In genomic region chr15:82044373-82045178, GRCh38 we compare ENCODE assay signal across 8 cellular contexts. TPM values are rescaled to one million over a fixed set of nuclear protein-coding genes. Genes with fewer than 3 reads are reported as not detected.
A peak's percentile ranks its signal among the peaks of the same experiment; 100 is the strongest.
DNase-seq lines count a peak whose midpoint lies in the region; ATAC-seq and TF ChIP-seq lines count a peak whose summit lies in the region.

No MANE protein-coding gene starts in this region.

- H4K20me1 ChIP-seq in BLaER1 treated with 17β-estradiol and CSF1 and Interleukin-3, amounts not matched to agents 10 nM and 100 nM = peaks cover 16 to 62% (median 49%) of the 10 kb centered on the region in 11 experiments
- H4K20me1 ChIP-seq in mammary epithelial cell (ENCODE audit: insufficient read depth, low read length) (no peaks in the 10 kb centered on the region), smooth muscle cell (ENCODE audit: low read depth) (peaks cover 43% of the 10 kb centered on the region)

- H3K27ac ChIP-seq in BLaER1 treated with 17β-estradiol and CSF1 and Interleukin-3, amounts not matched to agents 10 nM and 100 nM = peak overlapping the region in 10 of 11 experiments; percentile 79 to 94 (median 92); a peak in 20 of 22 replicates
- H3K27ac ChIP-seq in mammary epithelial cell (ENCODE audit: insufficient read depth, low read depth, low read length) (no peak overlapping the region), smooth muscle cell (ENCODE audit: low read depth) (peak overlapping the region; percentile 86)

- intact Hi-C loops in mammary epithelial cell (cut with micrococcal nuclease) = loop anchor here (10.0 kb wide), 3 partner anchors 100 to 630 kb away; no protein-coding TSS in a partner anchor

- peaks cover 12 to 30% (median 20%) of the 10 kb centered on the region in 11 experiments; a peak in 20 of 22 replicates for H3K36me3 ChIP-seq in BLaER1 treated with 17β-estradiol and CSF1 and Interleukin-3, amounts not matched to agents 10 nM and 100 nM
- H3K36me3 ChIP-seq in HAP-1 (replicated peaks) (peaks cover 12% of the 10 kb centered on the region; the same call in 1 of the 2 replicates), mammary epithelial cell (ENCODE audit: insufficient read depth, low read length) (no peaks in the 10 kb centered on the region), smooth muscle cell (ENCODE audit: low read depth) (peaks cover 4% of the 10 kb centered on the region)

- no peaks in the 10 kb centered on the region for H3K9me3 Mint-ChIP-seq in T-cell

- TSS peak; percentile 18 for BruUV-seq in mammary epithelial cell (replicated peaks; lab: Mats Ljungman, UMichigan)

- H3K27me3 Mint-ChIP-seq in T-cell = peaks cover 0 to 20% of the 10 kb centered on the region in 2 donors

- no peak for TF ChIP-seq CTCF in mammary epithelial cell (conservative IDR thresholded peaks at IDR 0.05 in 1 of 2, IDR thresholded peaks at IDR 0.05 in 1 of 2; ENCODE audit: extremely low read depth in 1 of 2, insufficient read depth in 1 of 2, low read depth in 1 of 2, low read length in 2 of 2)
- no peak for TF ChIP-seq CTCF in smooth muscle cell (IDR thresholded peaks at IDR 0.05; ENCODE audit: borderline replicate concordance, insufficient read depth, poor library complexity, severe bottlenecking)

- ATAC-seq in T-cell (replicated peaks in 1 of 4) (no peak), HG03457 (IDR thresholded peaks at IDR 0.05; ENCODE audit: unreplicated experiment) (no peak), HG03439 (IDR thresholded peaks at IDR 0.05; ENCODE audit: unreplicated experiment) (no peak)

- H2AFZ ChIP-seq in mammary epithelial cell (ENCODE audit: low read depth, low read length) = peak overlapping the region; percentile 89
- peak overlapping the region; percentile 94 for H2AFZ ChIP-seq in smooth muscle cell (ENCODE audit: low read depth)

- H3K4me1 Mint-ChIP-seq in T-cell = peaks cover 4 to 18% (median 17%) of the 10 kb centered on the region in 3 donors

- 4% methylated on average over 40 of the region's 54 CpGs for WGBS in mammary epithelial cell (ENCODE audit: low coverage, missing lambda C conversion rate)
- WGBS in smooth muscle cell (ENCODE audit: low lambda C conversion rate) = under 1% methylated on average over 54 of the region's 54 CpGs

- H3K36me3 Mint-ChIP-seq in T-cell = no peaks in the 10 kb centered on the region

- in situ Hi-C loops in HAP-1 (cut with MboI; ENCODE audit: low sequenced_read_pairs) = loop anchor here (10.0 kb wide), 1 partner anchor 1060 kb away; the partner anchor contains the start of gene MESD
- in situ Hi-C loops in mammary epithelial cell (cut with MboI; ENCODE audit: low sequenced_read_pairs in 2 of 2) = no loop called here

- H3K9ac ChIP-seq in BLaER1 treated with 17β-estradiol and CSF1 and Interleukin-3, amounts not matched to agents 10 nM and 100 nM = peak overlapping the region; percentile 80 to 97 (median 95)
- H3K9ac ChIP-seq in mammary epithelial cell (ENCODE audit: insufficient read depth, low read length) (no peak overlapping the region), smooth muscle cell (ENCODE audit: low read depth) (peak overlapping the region; percentile 79)

- CTCF ChIA-PET in T-cell (lab: Charles Lee) = no interaction called here
- CTCF ChIA-PET in mammary epithelial cell (lab: Charles Lee; ENCODE audit: low non-redundant PET) = no interaction called here

- no peak overlapping the region for H3K27ac Mint-ChIP-seq in T-cell

- POLR2A ChIA-PET in T-cell (lab: Charles Lee) = interaction anchor here in 1 of 2 donors (0.7 kb wide), 1 partner anchor 529 kb away, joined by 7 read pairs; no protein-coding TSS in a partner anchor

- H3K9me3 ChIP-seq in BLaER1 treated with 17β-estradiol and CSF1 and Interleukin-3, amounts not matched to agents 10 nM and 100 nM (replicated peaks in 1 of 11) = no peaks in the 10 kb centered on the region
- H3K9me3 ChIP-seq in HAP-1 (no peaks in the 10 kb centered on the region), mammary epithelial cell (replicated peaks; ENCODE audit: insufficient read depth, low read length) (no peaks in the 10 kb centered on the region), smooth muscle cell (replicated peaks; ENCODE audit: low read depth) (no peaks in the 10 kb centered on the region)

- peaks cover 14% of the 10 kb centered on the region for H3F3A ChIP-seq in smooth muscle cell (ENCODE audit: low read depth)

- peak overlapping the region; percentile 81 to 91 (median 83) for H3K4me3 Mint-ChIP-seq in T-cell

- H3K4me3 ChIP-seq in BLaER1 treated with 17β-estradiol and CSF1 and Interleukin-3, amounts not matched to agents 10 nM and 100 nM = peak overlapping the region; percentile 90 to 99 (median 98)
- H3K4me3 ChIP-seq in HAP-1 = peak overlapping the region; percentile 83
- peak overlapping the region; percentile 73 to 81 (median 77) for H3K4me3 ChIP-seq in mammary epithelial cell (replicated peaks in 1 of 3; ENCODE audit: insufficient read depth in 1 of 3, low read depth in 2 of 3, low read length in 3 of 3)
- peak overlapping the region; percentile 77 for H3K4me3 ChIP-seq in smooth muscle cell

- peak; percentile 86 to 92 for DNase-seq in HAP-1 (ENCODE audit: low spot score in 2 of 2)
- DNase-seq in T-cell = peak in 22 of 34 experiments; percentile 6 to 48 (median 29)
- peak; percentile 32 for DNase-seq in mammary epithelial cell
- peak; percentile 21 for DNase-seq in inferior parietal cortex (ENCODE audit: extremely low spot score)
- DNase-seq in smooth muscle cell (lab: John Stamatoyannopoulos, UW; ENCODE audit: unreplicated experiment) = peak; percentile 40

- no peaks in the 10 kb centered on the region for H3K27me3 ChIP-seq in BLaER1 treated with 17β-estradiol and CSF1 and Interleukin-3, amounts not matched to agents 10 nM and 100 nM
- H3K27me3 ChIP-seq in HAP-1 (ENCODE audit: low read depth) (peaks cover 16% of the 10 kb centered on the region; the same call in 1 of the 2 replicates), mammary epithelial cell (ENCODE audit: insufficient read depth, low read length) (no peaks in the 10 kb centered on the region), smooth muscle cell (ENCODE audit: low read depth) (peaks cover 16% of the 10 kb centered on the region)

- H3K4me1 ChIP-seq in BLaER1 treated with 17β-estradiol and CSF1 and Interleukin-3, amounts not matched to agents 10 nM and 100 nM = peaks cover 26 to 50% (median 43%) of the 10 kb centered on the region in 10 experiments
- H3K4me1 ChIP-seq in HAP-1 = peaks cover 12% of the 10 kb centered on the region
- H3K4me1 ChIP-seq in mammary epithelial cell (ENCODE audit: insufficient read depth, low read length) = peaks cover 11% of the 10 kb centered on the region
- H3K4me1 ChIP-seq in smooth muscle cell (ENCODE audit: low read depth) = peaks cover 32% of the 10 kb centered on the region

- no peaks in the 10 kb centered on the region for H3K79me2 ChIP-seq in mammary epithelial cell (ENCODE audit: insufficient read depth, low read length)
- H3K79me2 ChIP-seq in smooth muscle cell (ENCODE audit: low read depth) = peaks cover 22% of the 10 kb centered on the region

- H3K4me2 ChIP-seq in BLaER1 treated with 17β-estradiol and CSF1 and Interleukin-3, amounts not matched to agents 10 nM and 100 nM = peak overlapping the region; percentile 86 to 98 (median 94)
- H3K4me2 ChIP-seq in mammary epithelial cell (ENCODE audit: insufficient read depth, low read depth, low read length) = peak overlapping the region; percentile 94
- H3K4me2 ChIP-seq in smooth muscle cell = peak overlapping the region; percentile 90

- dilution Hi-C loops in mammary epithelial cell (cut with HindIII; ENCODE audit: low sequenced_read_pairs) = no loop called here

RNA-seq across cellular contexts. Expression of gene MEX3B, which starts 1.2 kb away (rescaled TPM):
- 1 to 10 TPM; 1.5 to 2.8 (median 1.6) TPM for total RNA-seq in T-cell
- 10 to 100 TPM in 1 of 2 donors, 1 to 10 TPM in 1; 1.8 to 10.8 TPM for total RNA-seq in mammary epithelial cell
- polyA plus RNA-seq in mammary epithelial cell = 0.73 TPM
- polyA minus RNA-seq in mammary epithelial cell = 1.2 TPM
- 11.8 and 13.7 TPM in 2 replicates for total RNA-seq in smooth muscle cell
- 4.9 and 7.5 TPM in 2 replicates for polyA plus RNA-seq in smooth muscle cell

Comparison
In these comparisons a context has a peak if more than half of its experiments do, and no peak if none do; other contexts are left out.
1. DNase-seq: peak in every context shown above with its lines; median percentile 89 in HAP-1; 40 in smooth muscle cell; 32 in mammary epithelial cell; 29 in T-cell; 21 in inferior parietal cortex.